ENCODE assay signal across 18 cellular contexts in the genomic region with DNA sequence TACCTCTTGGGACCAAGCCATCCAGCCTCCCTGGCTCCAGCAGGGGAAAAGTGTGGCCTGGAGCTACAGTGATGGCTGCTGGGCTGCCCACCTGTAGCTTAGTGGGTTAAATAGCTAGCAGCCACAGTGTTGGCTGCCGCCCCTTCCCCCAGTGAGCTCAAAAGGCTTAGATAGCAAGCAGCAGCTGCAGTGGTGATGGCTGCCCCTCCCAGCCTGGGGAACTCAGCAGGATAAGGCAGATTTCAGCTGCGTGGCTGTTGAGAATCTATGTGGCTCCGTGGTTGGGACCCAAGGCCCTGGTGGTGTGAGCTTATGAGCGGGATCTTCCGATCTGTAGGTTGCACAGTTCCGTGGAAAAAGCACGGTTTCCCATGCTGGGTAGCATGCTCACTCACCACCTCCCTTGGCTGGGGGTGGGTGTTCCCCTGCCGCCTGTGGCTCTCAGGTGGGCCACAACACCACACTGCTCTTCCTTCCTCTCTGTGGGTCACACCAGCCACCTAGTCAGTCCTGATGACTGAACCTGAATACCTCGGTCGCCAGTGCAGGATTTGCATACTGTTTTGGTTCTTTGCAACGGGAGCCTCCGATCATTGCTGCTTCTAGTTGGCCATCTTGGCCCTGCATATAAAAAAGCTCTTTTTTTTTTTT.
DNase-seq lines count a peak whose midpoint lies in the region; TF ChIP-seq lines count a peak whose summit lies in the region.
"Had no signal": no experiment of that assay in that cellular context is flagged by ENCODE, and none has a peak within 500 bp of the region (broad histone marks: within the 10 kb centered on the region; RNA-seq: fewer than 3 reads in every experiment).

No MANE protein-coding gene starts in this region.

- H3K27ac Mint-ChIP-seq in nephron progenitor cell (peak overlapping the region; percentile 21), endothelial cell (ENCODE audit: unreplicated experiment) (no peak overlapping the region)
- H3K27ac Mint-ChIP-seq: CD4-positive, alpha-beta memory T cell; GM23338 had no signal

- no peaks in the 10 kb centered on the region for H3K27me3 ChIP-seq in SJCRH30
- H3K27me3 ChIP-seq: BLaER1 had no signal

- H3K9me3 ChIP-seq in SJCRH30 (replicated peaks), result no peaks in the 10 kb centered on the region
- H3K9me3 ChIP-seq: BLaER1 had no signal

- H3K27ac ChIP-seq in SJCRH30, result no peak overlapping the region
- H3K27ac ChIP-seq: 22Rv1, A549, BLaER1 had no signal

- no peaks in the 10 kb centered on the region for H3K36me3 Mint-ChIP-seq in nephron progenitor cell (ENCODE audit: low read depth)
- peaks cover 16% of the 10 kb centered on the region for H3K36me3 Mint-ChIP-seq in endothelial cell (ENCODE audit: low read depth, unreplicated experiment)
- H3K36me3 Mint-ChIP-seq: CD14-positive monocyte; CD4-positive, alpha-beta memory T cell had no signal

- peak; percentile 15 for DNase-seq in DMS 273 (lab: John Stamatoyannopoulos, UW; ENCODE audit: unreplicated experiment)
- DNase-seq in DMS 273 treated with DMSO at 0.1 percent for 48 hours (lab: John Stamatoyannopoulos, UW), result no peak
- DNase-seq in SJCRH30, result peak; percentile 70 to 78
- DNase-seq in nephron progenitor cell, result no peak
- no peak for DNase-seq in DMS153 treated with DMSO at 0.1 percent for 48 hours (lab: John Stamatoyannopoulos, UW; ENCODE audit: unreplicated experiment)
- no peak for DNase-seq in NAMALWA (ENCODE audit: low spot score)
- no peak for DNase-seq in endothelial cell (ENCODE audit: low spot score)
- DNase-seq: AML-193; Calu3; CD4-positive, alpha-beta memory T cell; DMS79; GDM1; HCEC 1CT had no signal

- peaks cover 4% of the 10 kb centered on the region; the same call in 1 of the 2 replicates for H3K4me1 ChIP-seq in SJCRH30
- H3K4me1 ChIP-seq: A549, BLaER1 had no signal

- no peaks in the 10 kb centered on the region for H3K36me3 ChIP-seq in SJCRH30
- H3K36me3 ChIP-seq: BLaER1 had no signal

- H3K27me3 Mint-ChIP-seq in nephron progenitor cell (ENCODE audit: low read depth, poor library complexity) (no peaks in the 10 kb centered on the region), endothelial cell (ENCODE audit: unreplicated experiment) (peaks cover 1% of the 10 kb centered on the region)
- H3K27me3 Mint-ChIP-seq: CD4-positive, alpha-beta memory T cell had no signal

- H3K9me3 Mint-ChIP-seq in nephron progenitor cell (peaks cover 8% of the 10 kb centered on the region), endothelial cell (ENCODE audit: unreplicated experiment) (no peaks in the 10 kb centered on the region)

- H3K4me1 Mint-ChIP-seq in nephron progenitor cell (no peaks in the 10 kb centered on the region), endothelial cell (ENCODE audit: unreplicated experiment) (no peaks in the 10 kb centered on the region)
- H3K4me1 Mint-ChIP-seq: CD14-positive monocyte; CD4-positive, alpha-beta memory T cell had no signal

- no peak overlapping the region for H3K4me3 Mint-ChIP-seq in nephron progenitor cell
- no peak overlapping the region for H3K4me3 Mint-ChIP-seq in endothelial cell (ENCODE audit: unreplicated experiment)
- H3K4me3 Mint-ChIP-seq: CD14-positive monocyte; CD4-positive, alpha-beta memory T cell; GM23338 had no signal

- no peak overlapping the region for H3K4me3 ChIP-seq in SJCRH30
- H3K4me3 ChIP-seq: A549, BLaER1, GM23338 had no signal

- no peak for TF ChIP-seq CTCF in nephron progenitor cell (IDR thresholded peaks at IDR 0.05)
- TF ChIP-seq CTCF in endothelial cell (IDR thresholded peaks at IDR 0.05; ENCODE audit: unreplicated experiment), result no peak

Comparison
In these comparisons a context has a peak if more than half of its experiments do, and no peak if none do; other contexts are left out.
1. DNase-seq: peak in DMS 273 (single experiment) and SJCRH30 (2 of 2); none in DMS 273 treated with DMSO at 0.1 percent for 48 hours (single experiment), nephron progenitor cell (single experiment), DMS153 treated with DMSO at 0.1 percent for 48 hours (single experiment), NAMALWA (single experiment) and endothelial cell (single experiment).